ENCODE assay signal across 1 cellular context in genomic region chr1:38061290-38061689, GRCh38.
A peak's percentile ranks its signal among the peaks of the same experiment; 100 is the strongest.
TF ChIP-seq lines count a peak whose summit lies in the region.

No MANE protein-coding gene starts in this region.

TF ChIP-seq in H1, 55 proteins besides CTCF, POLR2A, EP300 and RAD21:
- TF ChIP-seq EZH2 (IDR thresholded peaks at IDR 0.05; ENCODE audit: low read depth, low read length, severe bottlenecking) (no peak), SP2 (IDR thresholded peaks at IDR 0.05; ENCODE audit: low read length) (no peak), NANOG (IDR thresholded peaks at IDR 0.05; ENCODE audit: insufficient read depth, low read depth, low read length, poor library complexity, severe bottlenecking) (no peak), FOSL1 (IDR thresholded peaks at IDR 0.05; ENCODE audit: insufficient read depth, low read depth, low read length) (no peak), BCL11A (IDR thresholded peaks at IDR 0.05; ENCODE audit: low read depth in 2 of 2, low read length in 2 of 2) (no peak), KDM1A (IDR thresholded peaks at IDR 0.05; ENCODE audit: borderline replicate concordance, low read length) (peak; percentile 80; the same call in 1 of the 2 replicates), CHD1 (IDR thresholded peaks at IDR 0.05; ENCODE audit: low read depth, low read length) (no peak), TAF7 (optimal IDR thresholded peaks at IDR 0.05; ENCODE audit: borderline replicate concordance, low read depth, low read length) (no peak), JUN (IDR thresholded peaks at IDR 0.05; ENCODE audit: low read depth, low read length) (no peak)
